ENCODE assay signal across 8 cellular contexts in the genomic region with DNA sequence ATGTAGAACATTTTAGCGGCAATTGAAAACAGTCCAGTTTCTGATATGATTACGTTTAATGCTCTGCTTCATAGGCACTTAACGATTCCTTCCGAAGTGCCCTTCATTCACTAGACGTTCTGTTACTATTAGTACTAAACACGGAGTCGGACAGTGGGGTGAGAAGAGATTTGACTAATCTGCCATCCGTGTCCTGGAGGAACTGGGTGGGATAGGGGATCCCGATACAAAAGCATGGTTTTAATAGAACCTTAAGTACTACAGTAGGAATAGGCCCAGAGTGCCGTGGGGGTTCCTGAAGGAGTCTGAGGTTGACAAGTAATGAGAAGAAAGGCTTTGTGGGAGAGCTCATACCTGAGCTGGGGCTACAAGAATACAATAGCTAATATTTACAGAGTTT. TPM values are rescaled to one million over a fixed set of nuclear protein-coding genes. Genes with fewer than 3 reads are reported as not detected.
DNase-seq lines count a peak whose midpoint lies in the region; ATAC-seq and TF ChIP-seq lines count a peak whose summit lies in the region.

No MANE protein-coding gene starts in this region.

- H3K4me1 ChIP-seq in A673 (ENCODE audit: insufficient read depth, low read length, poor library complexity, severe bottlenecking) = peaks cover 6% of the 10 kb centered on the region
- H3K4me1 ChIP-seq in HAP-1 = peaks cover 7% of the 10 kb centered on the region
- H3K4me1 ChIP-seq in mesodermal cell (ENCODE audit: control insufficient read depth, insufficient read depth, low read length, poor library complexity, severe bottlenecking) = peaks cover 9% of the 10 kb centered on the region

- H3K9me3 ChIP-seq in A673 (ENCODE audit: low read depth, low read length, poor library complexity, severe bottlenecking) (no peaks in the 10 kb centered on the region), HAP-1 (peaks cover 9% of the 10 kb centered on the region; the same call in 1 of the 2 replicates), mesodermal cell (ENCODE audit: control insufficient read depth, low read length) (no peaks in the 10 kb centered on the region)

- 33 to 52% methylated on average over 4 to 7 of the region's 10 CpGs for WGBS in mesodermal cell (ENCODE audit: insufficient coverage in 2 of 2), 2 experiments

- H3K4me3 ChIP-seq in A673 (ENCODE audit: low read depth, low read length, poor library complexity, severe bottlenecking) = peak overlapping the region; percentile 87
- H3K4me3 ChIP-seq in HAP-1 = peak overlapping the region; percentile 93
- H3K4me3 ChIP-seq in astrocyte of the spinal cord (ENCODE audit: low read depth, low read length) = peak overlapping the region; percentile 75
- H3K4me3 ChIP-seq in mesodermal cell (ENCODE audit: extremely low read depth, insufficient read depth, low read length, poor library complexity, severe bottlenecking) = peak overlapping the region; percentile 77

- POLR2A ChIA-PET in A673 (lab: Charles Lee; ENCODE audit: low non-redundant PET) = no interaction called here

- in situ Hi-C loops in HAP-1 (cut with MboI; ENCODE audit: low sequenced_read_pairs) = no loop called here
- in situ Hi-C loops in astrocyte of the spinal cord (cut with HindIII; ENCODE audit: low sequenced_read_pairs) = no loop called here

- H3K27ac ChIP-seq in A673 (ENCODE audit: low read depth, low read length, poor library complexity, severe bottlenecking) (peak overlapping the region; percentile 3), mesodermal cell (ENCODE audit: low read depth, low read length, severe bottlenecking) (no peak overlapping the region)

- DNase-seq in A673 (ENCODE audit: low spot score) = peak; percentile 3
- DNase-seq in HAP-1 (ENCODE audit: low spot score in 2 of 2) = peak in 1 of 2 experiments; percentile 9
- DNase-seq in astrocyte of the spinal cord (ENCODE audit: low read depth, low spot score) = no peak
- no peak for DNase-seq in NCI-H2029 (lab: John Stamatoyannopoulos, UW)
- DNase-seq in SW 1271 (lab: John Stamatoyannopoulos, UW) = no peak
- no peak for DNase-seq in germinal center (ENCODE audit: low spot score)

- H3K36me3 ChIP-seq in A673 (ENCODE audit: insufficient read depth, low read length, poor library complexity, severe bottlenecking) (no peaks in the 10 kb centered on the region), HAP-1 (replicated peaks) (no peaks in the 10 kb centered on the region; the same call in 1 of the 2 replicates), mesodermal cell (ENCODE audit: control insufficient read depth, insufficient read depth, low read length) (no peaks in the 10 kb centered on the region)

- CTCF ChIA-PET in A673 (lab: Charles Lee) = no interaction called here

- BruUV-seq in A673 (replicated peaks; lab: Mats Ljungman, UMichigan) = no TSS peak

- intact Hi-C loops in A673 (cut with micrococcal nuclease; ENCODE audit: unreplicated experiment) = no loop called here

- no peak for ATAC-seq in HG02642 (IDR thresholded peaks at IDR 0.05; ENCODE audit: poor library complexity, unreplicated experiment)

- no peaks in the 10 kb centered on the region for H3K27me3 ChIP-seq in A673 (replicated peaks; ENCODE audit: insufficient read depth, low read depth, low read length, poor library complexity)
- no peaks in the 10 kb centered on the region for H3K27me3 ChIP-seq in HAP-1 (ENCODE audit: low read depth)

- no peak for TF ChIP-seq CTCF in A673 (conservative IDR thresholded peaks at IDR 0.05; ENCODE audit: low read depth, low read length)
- no peak for TF ChIP-seq CTCF in astrocyte of the spinal cord (IDR thresholded peaks at IDR 0.05; ENCODE audit: low read depth, low read length)

RNA-seq across cellular contexts. Expression of a gene that starts 0.6 kb away (rescaled TPM):
- 26.0 and 29.0 TPM in 2 replicates for total RNA-seq in A673 (2021)
- polyA plus RNA-seq in mesodermal cell (2013, experiment 1 of 2) = 16.0 TPM
- polyA plus RNA-seq in mesodermal cell (2013, experiment 2 of 2) = 23.1 TPM

RNA-seq across cellular contexts. Expression of a gene that starts 0.7 kb away (rescaled TPM):
- 30.6 and 33.2 TPM in 2 replicates for total RNA-seq in A673 (2021)
- polyA plus RNA-seq in mesodermal cell (2013, experiment 1 of 2) = 18.4 TPM
- 17.4 TPM for polyA plus RNA-seq in mesodermal cell (2013, experiment 2 of 2)

RNA-seq across cellular contexts. Expression of a gene that starts 13.3 kb away (rescaled TPM):
- total RNA-seq in A673 (2021) = 0.09 and 0.35 TPM in 2 replicates
- 0.55 TPM for polyA plus RNA-seq in mesodermal cell (2013, experiment 1 of 2)
- 0.81 TPM for polyA plus RNA-seq in mesodermal cell (2013, experiment 2 of 2)
